1 cellular context compared by ENCODE assay signal in the genomic region with DNA sequence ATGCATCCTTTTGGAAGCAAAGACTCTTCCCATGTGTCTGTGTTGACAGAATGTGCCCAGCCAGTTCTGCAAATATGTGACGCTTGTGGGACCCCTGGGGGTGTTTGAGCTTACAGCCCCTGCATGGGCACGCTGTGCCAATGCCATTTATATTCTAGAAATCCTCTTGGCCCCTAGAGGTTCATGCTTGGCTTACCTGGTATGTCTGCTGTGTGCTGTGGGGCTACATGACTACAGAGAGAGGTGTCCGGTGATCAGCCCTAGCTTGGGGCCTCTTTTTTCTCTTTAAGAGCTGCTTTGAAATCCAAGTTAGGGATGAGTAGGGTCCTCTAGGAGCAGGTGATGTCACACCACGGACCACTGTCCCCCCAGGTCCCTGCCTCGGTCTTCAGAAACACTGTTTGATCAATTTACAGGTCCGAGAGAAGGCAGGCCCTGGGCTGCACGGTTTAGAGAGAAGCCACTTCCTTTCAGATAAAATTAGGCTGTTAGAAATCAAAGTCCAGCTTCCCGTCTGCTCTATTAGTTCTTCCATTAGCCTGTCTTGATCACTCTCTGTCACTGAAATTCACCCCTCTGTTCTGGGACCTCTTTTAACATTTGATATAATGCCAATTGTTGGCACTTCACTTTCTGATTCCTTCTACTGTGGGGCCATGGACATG.
TF ChIP-seq lines count a peak whose summit lies in the region.

No MANE protein-coding gene starts in this region.

TF ChIP-seq in HepG2, 621 proteins besides CTCF, POLR2A, EP300 and RAD21:
- TF ChIP-seq ZNF143 (CRISPR knock-in tag; IDR thresholded peaks at IDR 0.05) (no peak), KLF12 (CRISPR knock-in tag; IDR thresholded peaks at IDR 0.05; ENCODE audit: borderline replicate concordance) (no peak), ZNF580 (CRISPR knock-in tag; IDR thresholded peaks at IDR 0.05; ENCODE audit: borderline replicate concordance, low read depth) (no peak), GRHL1 (CRISPR knock-in tag; conservative IDR thresholded peaks at IDR 0.05) (no peak), REL (CRISPR knock-in tag; conservative IDR thresholded peaks at IDR 0.05) (no peak), SPEN (CRISPR knock-in tag; IDR thresholded peaks at IDR 0.05; ENCODE audit: low read depth) (no peak), CERS6 (CRISPR knock-in tag; IDR thresholded peaks at IDR 0.05) (no peak), ZFY (CRISPR knock-in tag; IDR thresholded peaks at IDR 0.05) (no peak), POGZ (CRISPR knock-in tag; IDR thresholded peaks at IDR 0.05) (no peak), ZNF552 (CRISPR knock-in tag; IDR thresholded peaks at IDR 0.05; ENCODE audit: borderline replicate concordance) (no peak), TCF7 (IDR thresholded peaks at IDR 0.05; ENCODE audit: low read depth) (no peak)
- TF ChIP-seq, protein P1, sequence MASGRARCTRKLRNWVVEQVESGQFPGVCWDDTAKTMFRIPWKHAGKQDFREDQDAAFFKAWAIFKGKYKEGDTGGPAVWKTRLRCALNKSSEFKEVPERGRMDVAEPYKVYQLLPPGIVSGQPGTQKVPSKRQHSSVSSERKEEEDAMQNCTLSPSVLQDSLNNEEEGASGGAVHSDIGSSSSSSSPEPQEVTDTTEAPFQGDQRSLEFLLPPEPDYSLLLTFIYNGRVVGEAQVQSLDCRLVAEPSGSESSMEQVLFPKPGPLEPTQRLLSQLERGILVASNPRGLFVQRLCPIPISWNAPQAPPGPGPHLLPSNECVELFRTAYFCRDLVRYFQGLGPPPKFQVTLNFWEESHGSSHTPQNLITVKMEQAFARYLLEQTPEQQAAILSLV (CRISPR knock-in tag; IDR thresholded peaks at IDR 0.05; ENCODE audit: borderline replicate concordance) = no peak
- TF ChIP-seq, protein P2, sequence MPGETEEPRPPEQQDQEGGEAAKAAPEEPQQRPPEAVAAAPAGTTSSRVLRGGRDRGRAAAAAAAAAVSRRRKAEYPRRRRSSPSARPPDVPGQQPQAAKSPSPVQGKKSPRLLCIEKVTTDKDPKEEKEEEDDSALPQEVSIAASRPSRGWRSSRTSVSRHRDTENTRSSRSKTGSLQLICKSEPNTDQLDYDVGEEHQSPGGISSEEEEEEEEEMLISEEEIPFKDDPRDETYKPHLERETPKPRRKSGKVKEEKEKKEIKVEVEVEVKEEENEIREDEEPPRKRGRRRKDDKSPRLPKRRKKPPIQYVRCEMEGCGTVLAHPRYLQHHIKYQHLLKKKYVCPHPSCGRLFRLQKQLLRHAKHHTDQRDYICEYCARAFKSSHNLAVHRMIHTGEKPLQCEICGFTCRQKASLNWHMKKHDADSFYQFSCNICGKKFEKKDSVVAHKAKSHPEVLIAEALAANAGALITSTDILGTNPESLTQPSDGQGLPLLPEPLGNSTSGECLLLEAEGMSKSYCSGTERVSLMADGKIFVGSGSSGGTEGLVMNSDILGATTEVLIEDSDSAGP (CRISPR knock-in tag; IDR thresholded peaks at IDR 0.05; ENCODE audit: borderline replicate concordance) = no peak
